In the genomic region with DNA sequence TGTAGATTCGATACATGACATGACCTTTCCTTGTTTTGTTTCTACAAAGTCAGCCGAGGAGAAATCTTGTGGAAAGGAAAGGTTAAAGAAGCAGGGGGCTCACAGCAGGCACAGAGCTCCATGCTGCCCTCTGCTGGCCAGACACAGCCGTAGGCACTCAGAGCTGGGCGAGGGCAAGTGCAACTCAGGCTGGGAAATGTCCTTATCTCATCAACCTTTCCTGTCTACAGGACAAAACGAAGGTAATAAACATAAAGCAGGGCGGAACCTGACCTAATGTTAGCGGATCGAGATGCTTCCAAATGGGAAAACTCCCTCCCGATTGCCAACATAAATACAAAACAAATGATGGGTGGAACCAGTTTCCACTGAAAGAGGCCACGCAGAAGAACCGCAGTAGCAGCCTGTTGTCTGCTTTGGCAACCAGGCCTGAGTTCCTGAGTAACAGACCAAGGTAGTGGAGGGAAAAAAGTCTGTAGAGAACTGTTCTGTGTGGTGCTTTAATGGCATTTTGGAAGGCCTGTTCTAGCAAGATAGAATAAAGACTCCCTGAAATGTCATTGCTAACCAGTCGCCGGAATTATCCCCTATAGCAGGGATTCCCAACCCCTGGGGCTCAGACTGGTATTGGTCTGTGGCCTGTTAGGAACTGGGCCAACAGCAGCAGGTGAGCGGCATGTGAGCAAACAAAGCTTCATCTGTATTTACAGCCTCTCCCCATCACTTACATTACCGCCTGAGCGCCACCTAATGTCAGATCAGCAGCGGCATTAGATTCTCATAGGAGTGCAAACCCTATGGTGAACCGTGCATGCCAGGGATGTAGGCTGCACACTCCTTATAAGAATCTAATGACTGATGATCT, we compare ENCODE assay signal across 8 cellular contexts.
DNase-seq lines count a peak whose midpoint lies in the region; ATAC-seq and TF ChIP-seq lines count a peak whose summit lies in the region.

No MANE protein-coding gene starts in this region.

- peaks cover 0 to 3% of the 10 kb centered on the region in 2 donors for H3K27me3 Mint-ChIP-seq in natural killer cell (ENCODE audit: low read depth in 2 of 2)
- H3K27me3 Mint-ChIP-seq in stimulated activated naive B cell treated with anti-CD40 and anti-IgM and Interleukin-4, amounts not matched to agents 10 μg/mL and 1 μg/mL and 100 μg/mL, for 72 hours = no peaks in the 10 kb centered on the region

- TF ChIP-seq EP300 in esophagus muscularis mucosa (IDR thresholded peaks at IDR 0.05) = no peak

- H3K27ac ChIP-seq in HUES64 (ENCODE audit: low read depth, low read length) = 0 out of 2 replicates have a peak overlapping the region, but pooled peaks have one; percentile 13
- peak overlapping the region; percentile 31 to 55 (median 44) for H3K27ac ChIP-seq in esophagus muscularis mucosa (replicated peaks in 1 of 4)

- ATAC-seq in GM21381 (IDR thresholded peaks at IDR 0.05; ENCODE audit: unreplicated experiment) = peak; percentile 85
- ATAC-seq in natural killer cell = peak; percentile 71 to 86 (median 80)
- peak; percentile 79 to 82 for ATAC-seq in stimulated activated naive B cell treated with anti-CD40 and anti-IgM and Interleukin-4, amounts not matched to agents 10 μg/mL and 1 μg/mL and 100 μg/mL, for 72 hours (replicated peaks)

- H3K4me3 Mint-ChIP-seq in natural killer cell = no peak overlapping the region
- H3K4me3 Mint-ChIP-seq in stimulated activated naive B cell treated with anti-CD40 and anti-IgM and Interleukin-4, amounts not matched to agents 10 μg/mL and 1 μg/mL and 100 μg/mL, for 72 hours = no peak overlapping the region

- H3K9me3 ChIP-seq in HUES64 (ENCODE audit: insufficient read depth, low read depth, low read length) (no peaks in the 10 kb centered on the region), esophagus muscularis mucosa (no peaks in the 10 kb centered on the region)

- peaks cover 4% of the 10 kb centered on the region; the same call in 1 of the 2 replicates for H3K36me3 ChIP-seq in HUES64 (ENCODE audit: insufficient read depth, low read length)
- peaks cover 0 to 16% (median 8%) of the 10 kb centered on the region in 4 donors for H3K36me3 ChIP-seq in esophagus muscularis mucosa

- H3K27ac Mint-ChIP-seq in natural killer cell = no peak overlapping the region
- no peak overlapping the region for H3K27ac Mint-ChIP-seq in stimulated activated naive B cell treated with anti-CD40 and anti-IgM and Interleukin-4, amounts not matched to agents 10 μg/mL and 1 μg/mL and 100 μg/mL, for 72 hours

- H3K4me3 ChIP-seq in HUES64 (ENCODE audit: low read length) (no peak overlapping the region), esophagus muscularis mucosa (no peak overlapping the region)

- intact Hi-C loops in esophagus muscularis mucosa (cut with DNase I) (loop anchor here (2.0 to 5.0 kb wide), 2 partner anchors 34 to 85 kb away; partner anchors contain the start of gene MBOAT1), natural killer cell (cut with micrococcal nuclease) (loop anchor here (2.0 kb wide), 3 partner anchors 34 to 1802 kb away; no protein-coding TSS in a partner anchor)

- 49% methylated on average over 18 of the region's 18 CpGs for WGBS in HUES64
- 37% methylated on average over 16 of the region's 18 CpGs for WGBS in esophagus muscularis mucosa

- TF ChIP-seq CTCF in esophagus muscularis mucosa (IDR thresholded peaks at IDR 0.05) (peak; percentile 86 to 95 (median 90)), natural killer cell (IDR thresholded peaks at IDR 0.05) (peak; percentile 96)

- H3K9ac ChIP-seq in HUES64 (ENCODE audit: low read depth, low read length) = no peak overlapping the region

- H3K27me3 ChIP-seq in HUES64 (ENCODE audit: insufficient read depth, low read length) = no peaks in the 10 kb centered on the region
- H3K27me3 ChIP-seq in esophagus muscularis mucosa = no peaks in the 10 kb centered on the region

- no peaks in the 10 kb centered on the region for H3K36me3 Mint-ChIP-seq in natural killer cell
- no peaks in the 10 kb centered on the region for H3K36me3 Mint-ChIP-seq in stimulated activated naive B cell treated with anti-CD40 and anti-IgM and Interleukin-4, amounts not matched to agents 10 μg/mL and 1 μg/mL and 100 μg/mL, for 72 hours

- no peaks in the 10 kb centered on the region for H3K9me3 Mint-ChIP-seq in natural killer cell
- H3K9me3 Mint-ChIP-seq in stimulated activated naive B cell treated with anti-CD40 and anti-IgM and Interleukin-4, amounts not matched to agents 10 μg/mL and 1 μg/mL and 100 μg/mL, for 72 hours = no peaks in the 10 kb centered on the region

- no peak for TF ChIP-seq POLR2A in esophagus muscularis mucosa (IDR thresholded peaks at IDR 0.05; ENCODE audit: low read depth)

- H3K4me1 ChIP-seq in HUES64 (ENCODE audit: insufficient read depth, low read length) = peaks cover 9% of the 10 kb centered on the region
- H3K4me1 ChIP-seq in esophagus muscularis mucosa = peaks cover 15 to 28% (median 17%) of the 10 kb centered on the region in 4 donors

- H3K4me1 Mint-ChIP-seq in natural killer cell = peaks cover 0 to 7% of the 10 kb centered on the region in 2 donors
- H3K4me1 Mint-ChIP-seq in stimulated activated naive B cell treated with anti-CD40 and anti-IgM and Interleukin-4, amounts not matched to agents 10 μg/mL and 1 μg/mL and 100 μg/mL, for 72 hours = peaks cover 0 to 5% of the 10 kb centered on the region in 2 donors

- DNase-seq in COLO668 (lab: John Stamatoyannopoulos, UW; ENCODE audit: unreplicated experiment) = peak; percentile 81
- peak; percentile 4 for DNase-seq in NOMO-1 treated with dmso at 0.1 percent for 144 hours (lab: John Stamatoyannopoulos, UW; ENCODE audit: unreplicated experiment)
- peak; percentile 15 for DNase-seq in activated CD8-positive, alpha-beta memory T cell treated with anti-CD3 and anti-CD28 coated beads, Interleukin-2, amount 50 U/mL, for 24 hours (ENCODE audit: extremely low read depth)
- no peak for DNase-seq in esophagus muscularis mucosa (ENCODE audit: extremely low spot score)
- peak; percentile 52 for DNase-seq in natural killer cell
- peak; percentile 8 for DNase-seq in stimulated activated naive B cell treated with anti-CD40 and anti-IgM and Interleukin-4, amounts not matched to agents 10 μg/mL and 1 μg/mL and 100 μg/mL, for 72 hours
